In genomic region chr18:14124689-14125088, GRCh38 we compare ENCODE assay signal across 27 cellular contexts. TPM values are rescaled to one million over a fixed set of nuclear protein-coding genes. Genes with fewer than 3 reads are reported as not detected.
DNase-seq lines count a peak whose midpoint lies in the region; ATAC-seq, FAIRE-seq and TF ChIP-seq lines count a peak whose summit lies in the region.
"Had no signal": no experiment of that assay in that cellular context is flagged by ENCODE, and none has a peak within 500 bp of the region (broad histone marks: within the 10 kb centered on the region; RNA-seq: fewer than 3 reads in every experiment).

No MANE protein-coding gene starts in this region.

- no peak overlapping the region for H3K4ac ChIP-seq in H1 (replicated peaks; ENCODE audit: insufficient read length, low read depth, low read length)

- CTCF ChIA-PET in H1 (lab: Charles Lee; ENCODE audit: partially characterized antibody) = no interaction called here

- no peak overlapping the region for H2AFZ ChIP-seq in Loucy (ENCODE audit: low read length)
- H2AFZ ChIP-seq in H1 (ENCODE audit: low read length) = no peak overlapping the region
- H2AFZ ChIP-seq: PC-9 had no signal

- ATAC-seq in memory B cell (ENCODE audit: low read depth) (no peak), HG02798 (IDR thresholded peaks at IDR 0.05; ENCODE audit: poor library complexity, unreplicated experiment) (no peak), GM21825 (IDR thresholded peaks at IDR 0.05; ENCODE audit: unreplicated experiment) (no peak)

- H3K4me3 ChIP-seq in Loucy (ENCODE audit: low read length, poor library complexity, severe bottlenecking) = peak overlapping the region; percentile 3
- no peak overlapping the region; a peak in 1 of 8 replicates for H3K4me3 ChIP-seq in H1 (ENCODE audit: extremely low read depth in 1 of 4, insufficient read depth in 2 of 4, low read depth in 3 of 4, low read length in 4 of 4)
- H3K4me3 ChIP-seq: PC-9, SK-N-MC had no signal

- H3K4me2 ChIP-seq in Loucy (ENCODE audit: low read depth, low read length, poor library complexity, severe bottlenecking) = peak overlapping the region; percentile 41
- peak overlapping the region; percentile 26 to 48; a peak in 3 of 4 replicates for H3K4me2 ChIP-seq in H1 (ENCODE audit: insufficient read depth in 1 of 2, low read depth in 2 of 2, low read length in 2 of 2)
- H3K4me2 ChIP-seq: PC-9 had no signal

- H4K8ac ChIP-seq in H1 (ENCODE audit: extremely low read depth, insufficient read depth, low read length) = no peak overlapping the region

- H3K27me3 Mint-ChIP-seq in memory B cell = no peaks in the 10 kb centered on the region
- H3K27me3 Mint-ChIP-seq: CD8-positive, alpha-beta memory T cell had no signal

- no peaks in the 10 kb centered on the region for H3K9me3 Mint-ChIP-seq in memory B cell
- H3K9me3 Mint-ChIP-seq: CD8-positive, alpha-beta memory T cell; HFFc6 had no signal

- no peak for TF ChIP-seq POLR2A in H1 (IDR thresholded peaks at IDR 0.05; ENCODE audit: control extremely low read depth in 1 of 2, low read depth in 2 of 2, low read length in 2 of 2)

- H3K27ac Mint-ChIP-seq in memory B cell = peak overlapping the region; percentile 50
- H3K27ac Mint-ChIP-seq: HFFc6 had no signal

- H3F3A ChIP-seq in Loucy (ENCODE audit: low read depth) = no peaks in the 10 kb centered on the region

- H3K4me1 Mint-ChIP-seq in memory B cell = peaks cover 13% of the 10 kb centered on the region

- TF ChIP-seq CTCF in Loucy (conservative IDR thresholded peaks at IDR 0.05; ENCODE audit: low read length) = no peak
- no peak for TF ChIP-seq CTCF in H1 (IDR thresholded peaks at IDR 0.05; ENCODE audit: control extremely low read depth in 1 of 3, insufficient read depth in 1 of 3, low read depth in 1 of 3, low read length in 3 of 3)

- no peak overlapping the region for H2AK5ac ChIP-seq in H1 (ENCODE audit: low read depth, low read length)

- H3K9ac ChIP-seq in Loucy (ENCODE audit: low read depth, low read length, poor library complexity, severe bottlenecking) (no peak overlapping the region), H1 (replicated peaks in 1 of 4; ENCODE audit: extremely low read depth in 1 of 4, low read depth in 3 of 4, low read length in 3 of 4) (no peak overlapping the region)

- no peaks in the 10 kb centered on the region for H3K9me3 ChIP-seq in Loucy (ENCODE audit: insufficient read depth, low read depth, low read length)
- no peaks in the 10 kb centered on the region for H3K9me3 ChIP-seq in H1 (ENCODE audit: insufficient read depth in 2 of 2, low read depth in 1 of 2, low read length in 1 of 2)

- no peak overlapping the region for H2BK15ac ChIP-seq in H1 (ENCODE audit: low read length)

- peaks cover 93% of the 10 kb centered on the region for H3K79me2 ChIP-seq in Loucy (ENCODE audit: insufficient read depth, low read length)
- peaks cover 15 to 91% of the 10 kb centered on the region in 2 experiments; a peak in 3 of 4 replicates for H3K79me2 ChIP-seq in H1 (ENCODE audit: control insufficient read depth in 1 of 2, insufficient read depth in 2 of 2, low read length in 2 of 2)

- no peak overlapping the region for H2BK5ac ChIP-seq in H1 (ENCODE audit: low read depth, low read length)

- H3K36me3 Mint-ChIP-seq in memory B cell = peaks cover 8% of the 10 kb centered on the region

- H2BK120ac ChIP-seq in H1 (replicated peaks; ENCODE audit: low read depth, low read length) = no peak overlapping the region

- DNase-seq in DMS79 treated with DMSO at 0.1 percent for 48 hours (lab: John Stamatoyannopoulos, UW) = peak; percentile 33
- DNase-seq in H1 (ENCODE audit: low read depth in 1 of 2, low spot score in 2 of 2) = no peak
- no peak for DNase-seq in memory B cell (ENCODE audit: low spot score in 2 of 2)
- DNase-seq in NCI-H2171 (lab: John Stamatoyannopoulos, UW) = no peak
- DNase-seq: Calu3; CD8-positive, alpha-beta memory T cell; DMS153; GDM1; H7; HFFc6; KBM-7; NCI-H1092; NCI-H1436 treated with DMSO at 0.1 percent for 48 hours; NCI-H1930; NCI-H2171 treated with DMSO at 0.1 percent for 48 hours; NCI-H69; PC-9; SHP77 treated with DMSO at 0.1 percent for 48 hours; SW 1271 had no signal

- H3K36me3 ChIP-seq in Loucy (ENCODE audit: insufficient read depth, low read length) (peaks cover 16% of the 10 kb centered on the region), H1 (ENCODE audit: control insufficient read depth in 2 of 4, insufficient read depth in 4 of 4, low read length in 3 of 4) (peaks cover 0 to 4% (median 0%) of the 10 kb centered on the region in 4 experiments; a peak in 4 of 8 replicates)

- POLR2A ChIA-PET in H1 (lab: Charles Lee; ENCODE audit: partially characterized antibody) = interaction anchor here (1.0 kb wide), 1 partner anchor 11 kb away, joined by 3 read pairs; no protein-coding TSS in a partner anchor

- no peak overlapping the region for H3K4me3 Mint-ChIP-seq in memory B cell
- H3K4me3 Mint-ChIP-seq: CD8-positive, alpha-beta memory T cell; HFFc6 had no signal

- no peak overlapping the region for H2BK12ac ChIP-seq in H1 (ENCODE audit: low read depth, low read length)

- no peak overlapping the region for H3K23ac ChIP-seq in H1 (ENCODE audit: insufficient read length)

- peaks cover 28% of the 10 kb centered on the region for H3K4me1 ChIP-seq in Loucy (ENCODE audit: insufficient read depth, low read length, poor library complexity, severe bottlenecking)
- H3K4me1 ChIP-seq in H1 (replicated peaks in 1 of 4; ENCODE audit: control insufficient read depth in 3 of 4, insufficient read depth in 4 of 4, low read length in 3 of 4) = peaks cover 0 to 2% (median 0%) of the 10 kb centered on the region in 4 experiments; a peak in 2 of 7 replicates

- H3K27me3 ChIP-seq in Loucy (ENCODE audit: insufficient read depth, low read length, poor library complexity, severe bottlenecking) = no peaks in the 10 kb centered on the region
- no peaks in the 10 kb centered on the region for H3K27me3 ChIP-seq in H1 (replicated peaks in 1 of 4; ENCODE audit: control insufficient read depth in 3 of 4, extremely low read depth in 1 of 4, insufficient read depth in 3 of 4, low read length in 3 of 4)

- no peak for TF ChIP-seq EP300 in H1 (IDR thresholded peaks at IDR 0.05; ENCODE audit: borderline replicate concordance in 1 of 2, low read depth in 2 of 2, low read length in 2 of 2)

- no peaks in the 10 kb centered on the region for H3K23me2 ChIP-seq in H1 (ENCODE audit: low read depth, low read length)

- H3K79me1 ChIP-seq in H1 (ENCODE audit: low read depth, low read length) = no peaks in the 10 kb centered on the region

- H3K14ac ChIP-seq in H1 (ENCODE audit: insufficient read length) = no peak overlapping the region

- H4K20me1 ChIP-seq in Loucy (ENCODE audit: insufficient read depth, low read length, poor library complexity, severe bottlenecking) (peaks cover 44% of the 10 kb centered on the region), H1 (replicated peaks in 1 of 2; ENCODE audit: control insufficient read depth in 1 of 2, insufficient read depth in 2 of 2, low read length in 2 of 2) (peaks cover 2 to 4% of the 10 kb centered on the region in 2 experiments)

- H4K91ac ChIP-seq in H1 (replicated peaks; ENCODE audit: insufficient read length, low read length) = no peak overlapping the region

- H4K5ac ChIP-seq in H1 (ENCODE audit: insufficient read length, low read depth, low read length) = no peak overlapping the region

- H3K27ac ChIP-seq in H1 (ENCODE audit: low read depth, low read length) = no peak overlapping the region
- H3K27ac ChIP-seq: C4-2B, PC-9, RWPE1, SK-N-MC had no signal

- no peak overlapping the region for H3K56ac ChIP-seq in H1 (replicated peaks; ENCODE audit: insufficient read length, low read depth, low read length)

- H2BK20ac ChIP-seq in H1 (ENCODE audit: low read length) = no peak overlapping the region

- FAIRE-seq in H1 (lab: Jason Lieb, UNC) = no peak
- FAIRE-seq: A204.1, GM18507 had no signal

- TF ChIP-seq RAD21 in H1 (IDR thresholded peaks at IDR 0.05 in 1 of 2, conservative IDR thresholded peaks at IDR 0.05 in 1 of 2; ENCODE audit: low read depth in 2 of 2, low read length in 2 of 2) = no peak

- WGBS in H1 (ENCODE audit: extremely low coverage in 1 of 2, insufficient coverage in 1 of 2, insufficient read length in 1 of 2, insufficient replicate concordance in 2 of 2, low coverage in 1 of 2, low lambda C conversion rate in 2 of 2, missing lambda C conversion rate in 1 of 2), 2 experiments = 40% methylated on average over 2 of the region's 2 CpGs; no CpG with 5 or more reads in 1 of the 2 experiments

- no peaks in the 10 kb centered on the region for H3K9me2 ChIP-seq in Loucy (replicated peaks; ENCODE audit: low read depth, low read length)

- H3K18ac ChIP-seq in H1 (ENCODE audit: extremely low read depth, low read length) = no peak overlapping the region

TF ChIP-seq in H1, 55 proteins besides CTCF, POLR2A, EP300 and RAD21:
- TF ChIP-seq ASH2L (IDR thresholded peaks at IDR 0.05; ENCODE audit: low read length) (no peak), ATF3 (IDR thresholded peaks at IDR 0.05; ENCODE audit: insufficient read depth, low read depth, low read length) (no peak), RNF2 (IDR thresholded peaks at IDR 0.05; ENCODE audit: borderline replicate concordance, low read depth, low read length, missing control alignments, poor library complexity, severe bottlenecking) (no peak), CBX5 (IDR thresholded peaks at IDR 0.05; ENCODE audit: low read depth, low read length) (no peak)

RNA-seq across cellular contexts. Expression of gene ZNF519, which starts 7.5 kb away (rescaled TPM):
- 38.6 and 40.4 TPM in 2 replicates for total RNA-seq in H1 (2021; fragmentation: NEBNext Ultra II Directional; extraction: Animal tissue kit (Norgen Biotek cat#: 25700))
- polyA plus RNA-seq in H1 (2011; rRNA removed) = 19.6 and 24.0 TPM in 2 replicates
- 29.6 TPM for polyA plus RNA-seq in H1 (2011; cell fraction: cytosol; rRNA removed)
- polyA plus RNA-seq in H1 (2011; cell fraction: nucleus; rRNA removed) = 49.7 TPM
- polyA plus RNA-seq in H1 (2012, experiment 1 of 2) = 17.2 to 30.8 TPM (median 19.2 TPM) in 4 replicates
- 4.1 TPM for polyA plus RNA-seq in H1 (2012, experiment 2 of 2)
- polyA plus RNA-seq in H1 (2013, experiment 1 of 2) = 28.5 TPM
- 22.0 TPM for polyA plus RNA-seq in H1 (2013, experiment 2 of 2)
- 65.7 and 74.2 TPM in 2 replicates for polyA minus RNA-seq in H1 (2011; rRNA and poly(A)+ RNA removed)
- polyA minus RNA-seq in H1 (2011; cell fraction: cytosol; rRNA and poly(A)+ RNA removed) = 28.9 TPM
- 106 TPM for polyA minus RNA-seq in H1 (2011; cell fraction: nucleus; rRNA and poly(A)+ RNA removed)
